1 cellular context compared by ENCODE assay signal in the genomic region with DNA sequence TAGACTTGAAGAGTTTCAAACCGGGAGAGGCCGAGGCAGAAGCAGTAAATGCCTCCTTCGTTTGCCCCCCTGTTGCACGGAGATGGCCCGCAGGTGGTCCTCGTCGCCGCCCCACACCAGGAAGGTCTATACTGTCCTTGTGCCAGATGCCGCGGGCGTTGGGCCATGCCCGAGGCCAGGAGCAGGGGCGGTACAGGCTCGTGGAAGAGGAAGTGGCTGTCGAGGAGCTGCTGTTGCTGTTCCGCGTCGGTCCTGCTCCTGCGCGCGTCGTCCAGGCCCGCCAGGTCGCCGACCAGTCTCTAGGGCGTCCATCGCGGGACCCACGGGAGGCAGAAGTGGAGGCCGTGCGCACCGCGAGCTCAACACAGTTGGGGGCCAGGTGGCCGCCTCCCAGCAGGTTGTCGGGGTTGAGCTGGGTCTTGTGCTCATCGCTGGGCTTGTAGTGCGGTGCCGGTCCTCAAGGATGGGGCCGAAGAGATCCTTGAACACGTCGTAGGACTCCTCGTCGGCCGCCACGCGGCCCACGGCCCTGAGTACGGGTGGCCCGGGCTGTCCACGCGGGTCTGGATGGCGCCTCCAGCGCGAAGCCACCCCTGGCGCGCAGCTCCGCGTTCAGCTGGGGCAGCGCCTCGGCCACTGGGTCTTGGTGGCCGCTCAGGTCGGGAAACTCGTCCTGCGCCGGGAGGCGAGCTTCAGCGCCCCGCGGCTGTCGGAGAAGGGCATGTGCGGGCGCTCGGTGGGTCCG.
TF ChIP-seq lines count a peak whose summit lies in the region.

No MANE protein-coding gene starts in this region.

TF ChIP-seq in endothelial cell of umbilical vein, 7 proteins besides CTCF, POLR2A, EP300 and RAD21:
- TF ChIP-seq FOS (IDR thresholded peaks at IDR 0.05; ENCODE audit: borderline replicate concordance, insufficient read depth, low read length) (no peak), JUN (IDR thresholded peaks at IDR 0.05; ENCODE audit: borderline replicate concordance, insufficient read depth, insufficient read length, low read depth) (no peak), EZH2 (IDR thresholded peaks at IDR 0.05; ENCODE audit: borderline replicate concordance, low read depth, low read length, severe bottlenecking) (peak; percentile 43), POLR2AphosphoS5 (IDR thresholded peaks at IDR 0.05; ENCODE audit: insufficient read depth, low read depth, low read length) (no peak), GATA2 (IDR thresholded peaks at IDR 0.05; ENCODE audit: insufficient read depth, insufficient read length, low read depth, low read length) (no peak), MYC (IDR thresholded peaks at IDR 0.05; ENCODE audit: low read depth, low read length) (no peak)
- TF ChIP-seq, protein P1, sequence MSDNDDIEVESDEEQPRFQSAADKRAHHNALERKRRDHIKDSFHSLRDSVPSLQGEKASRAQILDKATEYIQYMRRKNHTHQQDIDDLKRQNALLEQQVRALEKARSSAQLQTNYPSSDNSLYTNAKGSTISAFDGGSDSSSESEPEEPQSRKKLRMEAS (IDR thresholded peaks at IDR 0.05; ENCODE audit: insufficient read depth, insufficient read length): no peak
